1 cellular context compared by ENCODE assay signal in the genomic region with DNA sequence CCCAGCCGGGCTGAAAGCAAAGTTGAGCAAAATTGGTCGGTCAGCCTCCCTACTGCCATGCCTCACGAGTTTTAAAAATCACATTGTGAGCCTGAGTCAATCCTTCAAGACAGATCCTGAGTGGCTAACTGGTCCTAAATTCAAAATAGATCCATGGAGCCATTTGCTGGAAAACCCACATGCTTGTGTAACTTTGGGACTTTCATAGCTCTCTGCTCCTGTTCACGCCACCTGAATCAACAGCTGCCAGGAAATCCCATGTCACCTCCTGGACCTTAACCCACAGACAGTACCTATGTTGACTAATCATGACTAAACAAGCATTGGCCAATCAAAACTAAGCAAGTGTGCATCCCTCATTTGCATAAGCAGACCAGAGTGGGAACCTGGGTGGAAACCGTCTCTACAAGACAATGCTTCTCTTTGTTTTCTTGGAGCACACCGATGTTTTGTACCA.
TF ChIP-seq lines count a peak whose summit lies in the region.

No MANE protein-coding gene starts in this region.

TF ChIP-seq in HepG2, 621 proteins besides CTCF, POLR2A, EP300 and RAD21 (continued from another document and continues in another):
- TF ChIP-seq BRD4 (CRISPR knock-in tag; IDR thresholded peaks at IDR 0.05) (0 out of 2 replicates have a peak, but pooled peaks have one; percentile 16), ZNF605 (CRISPR knock-in tag; IDR thresholded peaks at IDR 0.05) (peak; percentile 73), THAP11 (CRISPR knock-in tag; IDR thresholded peaks at IDR 0.05) (peak; percentile 61), ZSCAN31 (CRISPR knock-in tag; IDR thresholded peaks at IDR 0.05; ENCODE audit: low read depth) (no peak), GATAD1 (CRISPR knock-in tag; IDR thresholded peaks at IDR 0.05) (no peak), ZNF430 (CRISPR knock-in tag; IDR thresholded peaks at IDR 0.05) (peak; percentile 49; the same call in 1 of the 2 replicates), SOX6 (IDR thresholded peaks at IDR 0.05) (no peak), SOX6 (CRISPR knock-in tag; IDR thresholded peaks at IDR 0.05) (peak; percentile 89), NFIC (IDR thresholded peaks at IDR 0.05; ENCODE audit: low read length) (peak; percentile 75), ZNF136 (CRISPR knock-in tag; IDR thresholded peaks at IDR 0.05; ENCODE audit: low read depth) (peak; percentile 80; the same call in 1 of the 2 replicates), SSRP1 (CRISPR knock-in tag; IDR thresholded peaks at IDR 0.05) (peak; percentile 23; the same call in 1 of the 2 replicates), CEBPG (CRISPR knock-in tag; IDR thresholded peaks at IDR 0.05) (peak; percentile 85), CHD4 (IDR thresholded peaks at IDR 0.05; ENCODE audit: borderline replicate concordance, low read length) (no peak), ZNF501 (CRISPR knock-in tag; IDR thresholded peaks at IDR 0.05) (peak; percentile 68; the same call in 1 of the 2 replicates), ZSCAN25 (CRISPR knock-in tag; IDR thresholded peaks at IDR 0.05) (peak; percentile 72; the same call in 1 of the 2 replicates), IKZF4 (CRISPR knock-in tag; IDR thresholded peaks at IDR 0.05; ENCODE audit: borderline replicate concordance, low read depth, not compliant biosample characterization) (no peak), HMG20A (CRISPR knock-in tag; IDR thresholded peaks at IDR 0.05; ENCODE audit: borderline replicate concordance) (peak; percentile 67; the same call in 1 of the 2 replicates), ELF4 (CRISPR knock-in tag; IDR thresholded peaks at IDR 0.05; ENCODE audit: borderline replicate concordance) (no peak), HNRNPH1 (optimal IDR thresholded peaks at IDR 0.05; ENCODE audit: low read depth, low read length) (no peak), EEA1 (CRISPR knock-in tag; IDR thresholded peaks at IDR 0.05; ENCODE audit: borderline replicate concordance) (no peak), HNF4G (IDR thresholded peaks at IDR 0.05; ENCODE audit: borderline replicate concordance, low read depth, low read length) (peak; percentile 94), HNF4G (CRISPR knock-in tag; IDR thresholded peaks at IDR 0.05; ENCODE audit: borderline replicate concordance, low read depth) (peak; percentile 70; the same call in 1 of the 2 replicates), ZBTB42 (CRISPR knock-in tag; IDR thresholded peaks at IDR 0.05) (no peak), ZNF12 (CRISPR knock-in tag; IDR thresholded peaks at IDR 0.05) (peak; percentile 12; the same call in 1 of the 2 replicates), ZNF24 (IDR thresholded peaks at IDR 0.05) (no peak), SRF (IDR thresholded peaks at IDR 0.05; ENCODE audit: low read depth, low read length) (0 out of 2 replicates have a peak, but pooled peaks have one; percentile 2), GLI4 (CRISPR knock-in tag; IDR thresholded peaks at IDR 0.05; ENCODE audit: borderline replicate concordance) (no peak), NR2F2 (IDR thresholded peaks at IDR 0.05; ENCODE audit: borderline replicate concordance, low read depth) (no peak)
- TF ChIP-seq, protein P1, sequence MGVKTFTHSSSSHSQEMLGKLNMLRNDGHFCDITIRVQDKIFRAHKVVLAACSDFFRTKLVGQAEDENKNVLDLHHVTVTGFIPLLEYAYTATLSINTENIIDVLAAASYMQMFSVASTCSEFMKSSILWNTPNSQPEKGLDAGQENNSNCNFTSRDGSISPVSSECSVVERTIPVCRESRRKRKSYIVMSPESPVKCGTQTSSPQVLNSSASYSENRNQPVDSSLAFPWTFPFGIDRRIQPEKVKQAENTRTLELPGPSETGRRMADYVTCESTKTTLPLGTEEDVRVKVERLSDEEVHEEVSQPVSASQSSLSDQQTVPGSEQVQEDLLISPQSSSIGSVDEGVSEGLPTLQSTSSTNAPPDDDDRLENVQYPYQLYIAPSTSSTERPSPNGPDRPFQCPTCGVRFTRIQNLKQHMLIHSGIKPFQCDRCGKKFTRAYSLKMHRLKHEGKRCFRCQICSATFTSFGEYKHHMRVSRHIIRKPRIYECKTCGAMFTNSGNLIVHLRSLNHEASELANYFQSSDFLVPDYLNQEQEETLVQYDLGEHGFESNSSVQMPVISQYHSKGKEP (CRISPR knock-in tag; IDR thresholded peaks at IDR 0.05): no peak
- TF ChIP-seq, protein P2, sequence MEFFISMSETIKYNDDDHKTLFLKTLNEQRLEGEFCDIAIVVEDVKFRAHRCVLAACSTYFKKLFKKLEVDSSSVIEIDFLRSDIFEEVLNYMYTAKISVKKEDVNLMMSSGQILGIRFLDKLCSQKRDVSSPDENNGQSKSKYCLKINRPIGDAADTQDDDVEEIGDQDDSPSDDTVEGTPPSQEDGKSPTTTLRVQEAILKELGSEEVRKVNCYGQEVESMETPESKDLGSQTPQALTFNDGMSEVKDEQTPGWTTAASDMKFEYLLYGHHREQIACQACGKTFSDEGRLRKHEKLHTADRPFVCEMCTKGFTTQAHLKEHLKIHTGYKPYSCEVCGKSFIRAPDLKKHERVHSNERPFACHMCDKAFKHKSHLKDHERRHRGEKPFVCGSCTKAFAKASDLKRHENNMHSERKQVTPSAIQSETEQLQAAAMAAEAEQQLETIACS (CRISPR knock-in tag; IDR thresholded peaks at IDR 0.05): no peak
- TF ChIP-seq, protein P3, sequence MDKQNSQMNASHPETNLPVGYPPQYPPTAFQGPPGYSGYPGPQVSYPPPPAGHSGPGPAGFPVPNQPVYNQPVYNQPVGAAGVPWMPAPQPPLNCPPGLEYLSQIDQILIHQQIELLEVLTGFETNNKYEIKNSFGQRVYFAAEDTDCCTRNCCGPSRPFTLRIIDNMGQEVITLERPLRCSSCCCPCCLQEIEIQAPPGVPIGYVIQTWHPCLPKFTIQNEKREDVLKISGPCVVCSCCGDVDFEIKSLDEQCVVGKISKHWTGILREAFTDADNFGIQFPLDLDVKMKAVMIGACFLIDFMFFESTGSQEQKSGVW (CRISPR knock-in tag; IDR thresholded peaks at IDR 0.05; ENCODE audit: borderline replicate concordance): no peak
- TF ChIP-seq, protein P4, sequence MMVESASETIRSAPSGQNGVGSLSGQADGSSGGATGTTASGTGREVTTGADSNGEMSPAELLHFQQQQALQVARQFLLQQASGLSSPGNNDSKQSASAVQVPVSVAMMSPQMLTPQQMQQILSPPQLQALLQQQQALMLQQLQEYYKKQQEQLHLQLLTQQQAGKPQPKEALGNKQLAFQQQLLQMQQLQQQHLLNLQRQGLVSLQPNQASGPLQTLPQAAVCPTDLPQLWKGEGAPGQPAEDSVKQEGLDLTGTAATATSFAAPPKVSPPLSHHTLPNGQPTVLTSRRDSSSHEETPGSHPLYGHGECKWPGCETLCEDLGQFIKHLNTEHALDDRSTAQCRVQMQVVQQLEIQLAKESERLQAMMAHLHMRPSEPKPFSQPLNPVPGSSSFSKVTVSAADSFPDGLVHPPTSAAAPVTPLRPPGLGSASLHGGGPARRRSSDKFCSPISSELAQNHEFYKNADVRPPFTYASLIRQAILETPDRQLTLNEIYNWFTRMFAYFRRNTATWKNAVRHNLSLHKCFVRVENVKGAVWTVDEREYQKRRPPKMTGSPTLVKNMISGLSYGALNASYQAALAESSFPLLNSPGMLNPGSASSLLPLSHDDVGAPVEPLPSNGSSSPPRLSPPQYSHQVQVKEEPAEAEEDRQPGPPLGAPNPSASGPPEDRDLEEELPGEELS (CRISPR knock-in tag; IDR thresholded peaks at IDR 0.05): peak; percentile 89
- TF ChIP-seq, protein P5, sequence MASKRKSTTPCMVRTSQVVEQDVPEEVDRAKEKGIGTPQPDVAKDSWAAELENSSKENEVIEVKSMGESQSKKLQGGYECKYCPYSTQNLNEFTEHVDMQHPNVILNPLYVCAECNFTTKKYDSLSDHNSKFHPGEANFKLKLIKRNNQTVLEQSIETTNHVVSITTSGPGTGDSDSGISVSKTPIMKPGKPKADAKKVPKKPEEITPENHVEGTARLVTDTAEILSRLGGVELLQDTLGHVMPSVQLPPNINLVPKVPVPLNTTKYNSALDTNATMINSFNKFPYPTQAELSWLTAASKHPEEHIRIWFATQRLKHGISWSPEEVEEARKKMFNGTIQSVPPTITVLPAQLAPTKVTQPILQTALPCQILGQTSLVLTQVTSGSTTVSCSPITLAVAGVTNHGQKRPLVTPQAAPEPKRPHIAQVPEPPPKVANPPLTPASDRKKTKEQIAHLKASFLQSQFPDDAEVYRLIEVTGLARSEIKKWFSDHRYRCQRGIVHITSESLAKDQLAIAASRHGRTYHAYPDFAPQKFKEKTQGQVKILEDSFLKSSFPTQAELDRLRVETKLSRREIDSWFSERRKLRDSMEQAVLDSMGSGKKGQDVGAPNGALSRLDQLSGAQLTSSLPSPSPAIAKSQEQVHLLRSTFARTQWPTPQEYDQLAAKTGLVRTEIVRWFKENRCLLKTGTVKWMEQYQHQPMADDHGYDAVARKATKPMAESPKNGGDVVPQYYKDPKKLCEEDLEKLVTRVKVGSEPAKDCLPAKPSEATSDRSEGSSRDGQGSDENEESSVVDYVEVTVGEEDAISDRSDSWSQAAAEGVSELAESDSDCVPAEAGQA (IDR thresholded peaks at IDR 0.05; ENCODE audit: low read depth): no peak
- TF ChIP-seq, protein P5 (CRISPR knock-in tag; IDR thresholded peaks at IDR 0.05; ENCODE audit: borderline replicate concordance): no peak
- TF ChIP-seq, protein P6, sequence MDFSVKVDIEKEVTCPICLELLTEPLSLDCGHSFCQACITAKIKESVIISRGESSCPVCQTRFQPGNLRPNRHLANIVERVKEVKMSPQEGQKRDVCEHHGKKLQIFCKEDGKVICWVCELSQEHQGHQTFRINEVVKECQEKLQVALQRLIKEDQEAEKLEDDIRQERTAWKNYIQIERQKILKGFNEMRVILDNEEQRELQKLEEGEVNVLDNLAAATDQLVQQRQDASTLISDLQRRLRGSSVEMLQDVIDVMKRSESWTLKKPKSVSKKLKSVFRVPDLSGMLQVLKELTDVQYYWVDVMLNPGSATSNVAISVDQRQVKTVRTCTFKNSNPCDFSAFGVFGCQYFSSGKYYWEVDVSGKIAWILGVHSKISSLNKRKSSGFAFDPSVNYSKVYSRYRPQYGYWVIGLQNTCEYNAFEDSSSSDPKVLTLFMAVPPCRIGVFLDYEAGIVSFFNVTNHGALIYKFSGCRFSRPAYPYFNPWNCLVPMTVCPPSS (IDR thresholded peaks at IDR 0.05): no peak
- TF ChIP-seq, protein P7, sequence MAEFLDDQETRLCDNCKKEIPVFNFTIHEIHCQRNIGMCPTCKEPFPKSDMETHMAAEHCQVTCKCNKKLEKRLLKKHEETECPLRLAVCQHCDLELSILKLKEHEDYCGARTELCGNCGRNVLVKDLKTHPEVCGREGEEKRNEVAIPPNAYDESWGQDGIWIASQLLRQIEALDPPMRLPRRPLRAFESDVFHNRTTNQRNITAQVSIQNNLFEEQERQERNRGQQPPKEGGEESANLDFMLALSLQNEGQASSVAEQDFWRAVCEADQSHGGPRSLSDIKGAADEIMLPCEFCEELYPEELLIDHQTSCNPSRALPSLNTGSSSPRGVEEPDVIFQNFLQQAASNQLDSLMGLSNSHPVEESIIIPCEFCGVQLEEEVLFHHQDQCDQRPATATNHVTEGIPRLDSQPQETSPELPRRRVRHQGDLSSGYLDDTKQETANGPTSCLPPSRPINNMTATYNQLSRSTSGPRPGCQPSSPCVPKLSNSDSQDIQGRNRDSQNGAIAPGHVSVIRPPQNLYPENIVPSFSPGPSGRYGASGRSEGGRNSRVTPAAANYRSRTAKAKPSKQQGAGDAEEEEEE (CRISPR knock-in tag; IDR thresholded peaks at IDR 0.05; ENCODE audit: borderline replicate concordance): no peak
- TF ChIP-seq, protein P8, sequence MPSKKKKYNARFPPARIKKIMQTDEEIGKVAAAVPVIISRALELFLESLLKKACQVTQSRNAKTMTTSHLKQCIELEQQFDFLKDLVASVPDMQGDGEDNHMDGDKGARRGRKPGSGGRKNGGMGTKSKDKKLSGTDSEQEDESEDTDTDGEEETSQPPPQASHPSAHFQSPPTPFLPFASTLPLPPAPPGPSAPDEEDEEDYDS (CRISPR knock-in tag; IDR thresholded peaks at IDR 0.05): peak; percentile 86
- TF ChIP-seq, protein P9, sequence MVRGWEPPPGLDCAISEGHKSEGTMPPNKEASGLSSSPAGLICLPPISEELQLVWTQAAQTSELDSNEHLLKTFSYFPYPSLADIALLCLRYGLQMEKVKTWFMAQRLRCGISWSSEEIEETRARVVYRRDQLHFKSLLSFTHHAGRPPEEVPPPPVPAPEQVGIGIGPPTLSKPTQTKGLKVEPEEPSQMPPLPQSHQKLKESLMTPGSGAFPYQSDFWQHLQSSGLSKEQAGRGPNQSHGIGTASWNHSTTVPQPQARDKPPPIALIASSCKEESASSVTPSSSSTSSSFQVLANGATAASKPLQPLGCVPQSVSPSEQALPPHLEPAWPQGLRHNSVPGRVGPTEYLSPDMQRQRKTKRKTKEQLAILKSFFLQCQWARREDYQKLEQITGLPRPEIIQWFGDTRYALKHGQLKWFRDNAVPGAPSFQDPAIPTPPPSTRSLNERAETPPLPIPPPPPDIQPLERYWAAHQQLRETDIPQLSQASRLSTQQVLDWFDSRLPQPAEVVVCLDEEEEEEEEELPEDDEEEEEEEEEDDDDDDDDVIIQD (CRISPR knock-in tag; IDR thresholded peaks at IDR 0.05; ENCODE audit: low read depth): peak; percentile 93
- TF ChIP-seq, protein P10, sequence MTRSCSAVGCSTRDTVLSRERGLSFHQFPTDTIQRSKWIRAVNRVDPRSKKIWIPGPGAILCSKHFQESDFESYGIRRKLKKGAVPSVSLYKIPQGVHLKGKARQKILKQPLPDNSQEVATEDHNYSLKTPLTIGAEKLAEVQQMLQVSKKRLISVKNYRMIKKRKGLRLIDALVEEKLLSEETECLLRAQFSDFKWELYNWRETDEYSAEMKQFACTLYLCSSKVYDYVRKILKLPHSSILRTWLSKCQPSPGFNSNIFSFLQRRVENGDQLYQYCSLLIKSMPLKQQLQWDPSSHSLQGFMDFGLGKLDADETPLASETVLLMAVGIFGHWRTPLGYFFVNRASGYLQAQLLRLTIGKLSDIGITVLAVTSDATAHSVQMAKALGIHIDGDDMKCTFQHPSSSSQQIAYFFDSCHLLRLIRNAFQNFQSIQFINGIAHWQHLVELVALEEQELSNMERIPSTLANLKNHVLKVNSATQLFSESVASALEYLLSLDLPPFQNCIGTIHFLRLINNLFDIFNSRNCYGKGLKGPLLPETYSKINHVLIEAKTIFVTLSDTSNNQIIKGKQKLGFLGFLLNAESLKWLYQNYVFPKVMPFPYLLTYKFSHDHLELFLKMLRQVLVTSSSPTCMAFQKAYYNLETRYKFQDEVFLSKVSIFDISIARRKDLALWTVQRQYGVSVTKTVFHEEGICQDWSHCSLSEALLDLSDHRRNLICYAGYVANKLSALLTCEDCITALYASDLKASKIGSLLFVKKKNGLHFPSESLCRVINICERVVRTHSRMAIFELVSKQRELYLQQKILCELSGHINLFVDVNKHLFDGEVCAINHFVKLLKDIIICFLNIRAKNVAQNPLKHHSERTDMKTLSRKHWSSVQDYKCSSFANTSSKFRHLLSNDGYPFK (CRISPR knock-in tag; IDR thresholded peaks at IDR 0.05; ENCODE audit: borderline replicate concordance): no peak
